8 cellular contexts compared by ENCODE assay signal in genomic region chr6:105452924-105453756, GRCh38. TPM values are rescaled to one million over a fixed set of nuclear protein-coding genes. Genes with fewer than 3 reads are reported as not detected.
DNase-seq lines count a peak whose midpoint lies in the region; ATAC-seq, FAIRE-seq and TF ChIP-seq lines count a peak whose summit lies in the region.

No MANE protein-coding gene starts in this region.

- no peak overlapping the region for H2BK12ac ChIP-seq in mesenchymal stem cell (ENCODE audit: low read length in 2 of 2)

- no peak overlapping the region for H4K8ac ChIP-seq in mesenchymal stem cell (ENCODE audit: low read length)

- H4K91ac ChIP-seq in mesenchymal stem cell (ENCODE audit: low read length), result no peak overlapping the region

- no peak for FAIRE-seq in H54 (lab: Jason Lieb, UNC)

- no peak overlapping the region for H3K4me3 ChIP-seq in right atrium auricular region
- H3K4me3 ChIP-seq in mesenchymal stem cell (ENCODE audit: insufficient read depth in 1 of 2, low read depth in 1 of 2, low read length in 2 of 2), result no peak overlapping the region

- DNase-seq in left cardiac atrium (no peak), right atrium auricular region (ENCODE audit: low spot score) (no peak), NAMALWA (ENCODE audit: low spot score) (peak; percentile 11), mesenchymal stem cell (no peak), HT-29 (ENCODE audit: low spot score) (no peak), H54 (ENCODE audit: insufficient read length, low spot score) (no peak)
- DNase-seq in stimulated activated CD4-positive, alpha-beta T cell treated with anti-CD3 and anti-CD28 coated beads, TNF-alpha, amount 100 ng/mL, for 4 hours (ENCODE audit: low read depth in 3 of 3), result peak in 2 of 3 experiments; percentile 5 to 8

- H3K18ac ChIP-seq in mesenchymal stem cell (ENCODE audit: low read depth in 1 of 2, low read length in 2 of 2), result no peak overlapping the region

- H3K36me3 ChIP-seq in right atrium auricular region (no peaks in the 10 kb centered on the region), mesenchymal stem cell (ENCODE audit: control insufficient read depth in 1 of 2, insufficient read depth in 2 of 2, low read depth in 1 of 2, low read length in 2 of 2) (no peaks in the 10 kb centered on the region)

- no peak overlapping the region for H2BK15ac ChIP-seq in mesenchymal stem cell (ENCODE audit: low read depth, poor library complexity, severe bottlenecking)

- H2BK120ac ChIP-seq in mesenchymal stem cell (ENCODE audit: low read depth, low read length), result no peak overlapping the region

- H3K27me3 ChIP-seq in right atrium auricular region, result no peaks in the 10 kb centered on the region
- peaks cover 0 to 5% of the 10 kb centered on the region in 2 experiments for H3K27me3 ChIP-seq in mesenchymal stem cell (ENCODE audit: control insufficient read depth in 1 of 2, insufficient read depth in 1 of 2, low read length in 2 of 2)

- no peak overlapping the region for H3K27ac ChIP-seq in right atrium auricular region
- peak overlapping the region; percentile 72 for H3K27ac ChIP-seq in angular gyrus (ENCODE audit: low read depth, low read length)
- H3K27ac ChIP-seq in mesenchymal stem cell (ENCODE audit: low read length, poor library complexity, severe bottlenecking), result no peak overlapping the region

- no peak for TF ChIP-seq CTCF in right atrium auricular region (IDR thresholded peaks at IDR 0.05)

- H3K4me2 ChIP-seq in mesenchymal stem cell (ENCODE audit: low read length, poor library complexity, severe bottlenecking), result no peak overlapping the region

- no peak overlapping the region for H3K23ac ChIP-seq in mesenchymal stem cell (ENCODE audit: low read length in 2 of 2)

- H3K4me1 ChIP-seq in right atrium auricular region (no peaks in the 10 kb centered on the region), mesenchymal stem cell (ENCODE audit: control insufficient read depth, insufficient read depth, low read depth, low read length) (peaks cover 1% of the 10 kb centered on the region)

- peak; percentile 44 to 81 for ATAC-seq in left cardiac atrium

- no peak overlapping the region for H2BK5ac ChIP-seq in mesenchymal stem cell (ENCODE audit: low read depth, low read length, poor library complexity, severe bottlenecking)

- TF ChIP-seq POLR2A in H54 (IDR thresholded peaks at IDR 0.05; ENCODE audit: low read depth, low read length), result no peak

- H3K9me3 ChIP-seq in right atrium auricular region (no peaks in the 10 kb centered on the region), mesenchymal stem cell (ENCODE audit: control insufficient read depth, low read length) (no peaks in the 10 kb centered on the region)

- no peak overlapping the region for H2AFZ ChIP-seq in mesenchymal stem cell (ENCODE audit: low read depth, low read length)

- no peak overlapping the region for H3K4ac ChIP-seq in mesenchymal stem cell (ENCODE audit: low read depth in 1 of 2, low read length in 2 of 2)

- intact Hi-C loops in left cardiac atrium (cut with DNase I), result no loop called here

- H2AK5ac ChIP-seq in mesenchymal stem cell (ENCODE audit: low read length, severe bottlenecking), result no peak overlapping the region

- H3K79me1 ChIP-seq in mesenchymal stem cell (replicated peaks; ENCODE audit: low read length, poor library complexity, severe bottlenecking), result no peaks in the 10 kb centered on the region

- WGBS in mesenchymal stem cell, result 88% methylated on average over 7 of the region's 8 CpGs

- no peak overlapping the region for H3K14ac ChIP-seq in mesenchymal stem cell (ENCODE audit: low read length in 2 of 2)

- no peak overlapping the region for H3K9ac ChIP-seq in mesenchymal stem cell (ENCODE audit: low read length)

RNA-seq across cellular contexts. Expression of gene PREP, which starts 50.3 kb away (rescaled TPM):
- total RNA-seq in left cardiac atrium (10 to 100 TPM; 23.8 to 29.6 TPM), right atrium auricular region (10 to 100 TPM; 13.7 to 16.8 TPM)
- 26.7 TPM for polyA plus RNA-seq in mesenchymal stem cell (2013, experiment 1 of 2)
- polyA plus RNA-seq in mesenchymal stem cell (2013, experiment 2 of 2), result 27.1 TPM
- total RNA-seq in HT-29 (2014; rRNA removed; shearing (Covaris generic)), result 14.0 and 15.0 TPM in 2 replicates

Comparison
In these comparisons a context has a peak if more than half of its experiments do, and no peak if none do; other contexts are left out.
1. DNase-seq: peak in NAMALWA (single experiment) and stimulated activated CD4-positive, alpha-beta T cell treated with anti-CD3 and anti-CD28 coated beads, TNF-alpha, amount 100 ng/mL, for 4 hours (2 of 3); none in left cardiac atrium (single experiment), right atrium auricular region (single experiment), mesenchymal stem cell (single experiment), HT-29 (single experiment) and H54 (single experiment).